In the genomic region with DNA sequence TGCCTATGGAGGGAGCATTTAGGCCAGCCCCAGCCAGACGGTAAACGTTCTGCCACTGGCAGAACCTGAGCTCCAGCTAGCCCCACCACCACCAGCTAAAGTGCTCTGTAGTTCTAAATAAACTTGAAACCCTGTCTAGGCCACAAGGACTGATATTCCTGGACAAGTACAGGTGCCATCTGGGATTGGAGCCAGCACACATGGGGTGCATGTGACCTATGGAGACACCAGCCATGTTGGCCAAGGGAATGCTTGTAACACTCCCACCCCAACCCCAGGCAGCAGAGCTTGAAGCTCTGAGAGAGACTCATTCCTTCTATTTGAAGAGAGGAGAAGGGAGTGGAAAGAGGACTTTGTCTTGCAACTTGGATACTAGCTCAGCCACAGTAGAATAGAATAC, we compare ENCODE assay signal across 28 cellular contexts.
"Had no signal": no experiment of that assay in that cellular context is flagged by ENCODE, and none has a peak within 500 bp of the region (broad histone marks: within the 10 kb centered on the region; RNA-seq: fewer than 3 reads in every experiment).

No MANE protein-coding gene starts in this region.

- H3K27me3 ChIP-seq: adrenal gland, body of pancreas, colonic mucosa, dorsolateral prefrontal cortex, esophagus muscularis mucosa, foreskin keratinocyte, gastrocnemius medialis had no signal

- DNase-seq: activated CD4-positive, alpha-beta memory T cell treated with anti-CD3 and anti-CD28 coated beads for 36 hours; activated CD4-positive, alpha-beta T cell treated with anti-CD3 and anti-CD28 coated beads for 36 hours; activated CD4-positive, alpha-beta T cell treated with anti-CD3 and anti-CD28 coated beads, Interleukin-2, amount 10 ng/mL, durations not matched to agents 24 days and 14 days; activated CD4-positive, CD25-positive, alpha-beta regulatory T cell; activated CD4-positive, CD25-positive, alpha-beta regulatory T cell treated with anti-CD3 and anti-CD28 coated beads, Interleukin-2, amount 50 U/mL, for 72 hours; activated CD8-positive, alpha-beta memory T cell treated with anti-CD3 and anti-CD28 coated beads, Interleukin-2, amount 10 ng/mL, durations not matched to agents 7 days and 5 days; activated CD8-positive, alpha-beta memory T cell treated with anti-CD3 and anti-CD28 coated beads, Interleukin-2, amount 50 U/mL, for 4 hours; activated CD8-positive, alpha-beta T cell treated with anti-CD3 and anti-CD28 coated beads, Interleukin-2, amount 10 ng/mL, durations not matched to agents 7 days and 5 days; activated effector memory CD4-positive, alpha-beta T cell treated with anti-CD3 and anti-CD28 coated beads, Interleukin-2, amount 50 U/mL, for 16 hours; activated naive CD4-positive, alpha-beta T cell treated with anti-CD3 and anti-CD28 coated beads for 36 hours; activated naive CD8-positive, alpha-beta T cell treated with anti-CD3 and anti-CD28 coated beads for 36 hours; activated naive CD8-positive, alpha-beta T cell treated with anti-CD3 and anti-CD28 coated beads, Interleukin-2, amount 50 U/mL, for 24 hours; activated T-cell treated with anti-CD3 and anti-CD28 coated beads, Interleukin-2, amount 50 U/mL, for 1 hour; activated T-cell treated with anti-CD3 and anti-CD28 coated beads, Interleukin-2, amount 50 U/mL, for 48 hours; adrenal gland; amygdala; aorta; body of pancreas; caudate nucleus; colonic mucosa; dorsolateral prefrontal cortex; effector memory CD4-positive, alpha-beta T cell; erythroblast; foreskin keratinocyte; gastrocnemius medialis; glutamatergic neuron; T-helper 2 cell had no signal

- H3K27ac ChIP-seq: adrenal gland, body of pancreas, colonic mucosa, dorsolateral prefrontal cortex, esophagus muscularis mucosa, foreskin keratinocyte, gastrocnemius medialis had no signal

- H3K36me3 ChIP-seq: adrenal gland, colonic mucosa, esophagus muscularis mucosa, gastrocnemius medialis had no signal

- ATAC-seq: activated CD4-positive, alpha-beta T cell treated with anti-CD3 and anti-CD28 coated beads for 36 hours; activated CD8-positive, alpha-beta memory T cell treated with anti-CD3 and anti-CD28 coated beads, Interleukin-2, amount 10 ng/mL, durations not matched to agents 7 days and 5 days; activated CD8-positive, alpha-beta T cell treated with anti-CD3 and anti-CD28 coated beads, Interleukin-2, amount 10 ng/mL, durations not matched to agents 7 days and 5 days; activated naive CD8-positive, alpha-beta T cell treated with anti-CD3 and anti-CD28 coated beads, Interleukin-2, amount 50 U/mL, for 24 hours; body of pancreas; foreskin keratinocyte; gastrocnemius medialis had no signal

- H3K4me3 ChIP-seq: adrenal gland, body of pancreas, colonic mucosa, dorsolateral prefrontal cortex, esophagus muscularis mucosa, gastrocnemius medialis had no signal

- H3K4me1 ChIP-seq: adrenal gland, body of pancreas, colonic mucosa, esophagus muscularis mucosa, foreskin keratinocyte, gastrocnemius medialis had no signal

- H3K9me3 ChIP-seq: adrenal gland, body of pancreas, colonic mucosa, esophagus muscularis mucosa, gastrocnemius medialis had no signal
